16 cellular contexts compared by ENCODE assay signal in the genomic region with DNA sequence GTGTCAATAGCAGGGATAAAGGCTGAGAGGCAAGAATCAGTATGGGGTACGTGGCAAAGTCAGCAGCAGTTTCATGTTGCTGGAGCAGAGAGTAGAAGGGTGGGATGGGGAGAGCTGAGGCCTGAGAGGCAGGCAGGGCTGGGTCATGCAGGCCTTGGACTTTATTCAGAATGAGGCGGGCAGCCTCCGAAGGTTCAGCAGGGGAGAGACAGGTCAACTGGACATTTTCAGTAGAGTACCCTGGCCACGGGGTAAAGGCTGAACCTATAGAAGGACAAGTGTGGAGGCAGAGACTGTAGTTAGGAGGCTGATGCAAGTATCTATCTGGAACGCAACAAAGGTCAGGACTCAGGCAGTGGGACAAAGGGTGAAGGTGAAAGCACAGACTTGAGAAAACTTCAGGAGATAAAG.
"Had no signal": no experiment of that assay in that cellular context is flagged by ENCODE, and none has a peak within 500 bp of the region (broad histone marks: within the 10 kb centered on the region; RNA-seq: fewer than 3 reads in every experiment).

No MANE protein-coding gene starts in this region.

- H3K36me3 ChIP-seq: colonic mucosa, thyroid gland had no signal

- H3K9me3 Mint-ChIP-seq: naive thymus-derived CD8-positive, alpha-beta T cell; type B pancreatic cell had no signal

- H3K4me3 Mint-ChIP-seq: endodermal cell; naive thymus-derived CD8-positive, alpha-beta T cell; type B pancreatic cell had no signal

- H3K27me3 Mint-ChIP-seq: naive thymus-derived CD8-positive, alpha-beta T cell had no signal

- H3K27me3 ChIP-seq: colonic mucosa, hepatocyte, thyroid gland had no signal

- H3K36me3 Mint-ChIP-seq: naive thymus-derived CD8-positive, alpha-beta T cell; type B pancreatic cell had no signal

- DNase-seq: colonic mucosa; dermis blood vessel endothelial cell; effector CD4-positive, alpha-beta T cell; endodermal cell; foreskin melanocyte; head of caudate nucleus; left colon; mucosa of descending colon; naive thymus-derived CD8-positive, alpha-beta T cell; small intestine; stimulated activated CD4-positive, alpha-beta T cell treated with anti-CD3 and anti-CD28 coated beads, Interleukin-12 subunit alpha, Interleukin-12 subunit beta, amount 100 ng/mL, for 4 hours; stimulated activated naive CD4-positive, alpha-beta T cell treated with Interleukin-2 at 50 U/mL for 16 hours; thyroid gland had no signal

- H3K4me1 Mint-ChIP-seq: endodermal cell had no signal

- H3K9me3 ChIP-seq: colonic mucosa, mucosa of descending colon, thyroid gland had no signal

- H3K4me3 ChIP-seq: colonic mucosa, hepatocyte, mucosa of descending colon, thyroid gland had no signal

- H3K27ac Mint-ChIP-seq: endodermal cell, type B pancreatic cell had no signal

- H3K27ac ChIP-seq: colonic mucosa, hepatocyte, parathyroid adenoma, thyroid gland had no signal

- ATAC-seq: left colon; mucosa of descending colon; naive thymus-derived CD8-positive, alpha-beta T cell had no signal

- H3K4me1 ChIP-seq: colonic mucosa, parathyroid adenoma, thyroid gland had no signal
